21 cellular contexts compared by ENCODE assay signal in genomic region chr1:30038134-30039025, GRCh38.
A peak's percentile ranks its signal among the peaks of the same experiment; 100 is the strongest.
DNase-seq lines count a peak whose midpoint lies in the region; ATAC-seq and TF ChIP-seq lines count a peak whose summit lies in the region.
"Had no signal": no experiment of that assay in that cellular context is flagged by ENCODE, and none has a peak within 500 bp of the region (broad histone marks: within the 10 kb centered on the region; RNA-seq: fewer than 3 reads in every experiment).

No MANE protein-coding gene starts in this region.

- no peak for ATAC-seq in GM18517 (IDR thresholded peaks at IDR 0.05; ENCODE audit: unreplicated experiment)
- no peak for ATAC-seq in HG03442 (IDR thresholded peaks at IDR 0.05; ENCODE audit: unreplicated experiment)
- ATAC-seq in HG02870 (IDR thresholded peaks at IDR 0.05; ENCODE audit: unreplicated experiment), result no peak

- H3K4me3 Mint-ChIP-seq in neural crest cell, result no peak overlapping the region
- H3K4me3 Mint-ChIP-seq: CD4-positive, CD25-positive, alpha-beta regulatory T cell had no signal

- H3K4me1 ChIP-seq in HEK293 (ENCODE audit: control insufficient read depth, insufficient read depth, low read length) (0 out of 2 replicates have a peak, but pooled peaks cover 2% of the 10 kb centered on the region), hepatocyte (ENCODE audit: insufficient read depth) (peaks cover 12% of the 10 kb centered on the region)
- H3K4me1 ChIP-seq: SJCRH30 had no signal

- no peaks in the 10 kb centered on the region for H3K9me2 ChIP-seq in hepatocyte (replicated peaks; ENCODE audit: insufficient read depth)

- H3K27me3 Mint-ChIP-seq in neural crest cell (ENCODE audit: low read depth), result no peaks in the 10 kb centered on the region
- H3K27me3 Mint-ChIP-seq: CD4-positive, CD25-positive, alpha-beta regulatory T cell had no signal

- H3K27ac Mint-ChIP-seq in neural crest cell (ENCODE audit: unreplicated experiment), result peak overlapping the region; percentile 78
- H3K27ac Mint-ChIP-seq: CD4-positive, CD25-positive, alpha-beta regulatory T cell had no signal

- POLR2A ChIA-PET in HEK293 (lab: Yijun Ruan, JAX), result no interaction called here

- peak overlapping the region; percentile 36 for H3K4me2 ChIP-seq in hepatocyte

- H3K36me3 Mint-ChIP-seq in neural crest cell (ENCODE audit: low read depth), result no peaks in the 10 kb centered on the region
- H3K36me3 Mint-ChIP-seq: CD4-positive, CD25-positive, alpha-beta regulatory T cell had no signal

- no peaks in the 10 kb centered on the region for H3K36me3 ChIP-seq in HEK293 (ENCODE audit: control insufficient read depth in 2 of 2, insufficient read depth in 1 of 2, low read length in 2 of 2)
- H3K36me3 ChIP-seq in hepatocyte (replicated peaks; ENCODE audit: insufficient read depth, low read depth), result no peaks in the 10 kb centered on the region
- H3K36me3 ChIP-seq: SJCRH30 had no signal

- no peaks in the 10 kb centered on the region for H3K9me3 ChIP-seq in HEK293 (ENCODE audit: control insufficient read depth, insufficient read depth, low read depth, low read length)
- no peaks in the 10 kb centered on the region for H3K9me3 ChIP-seq in hepatocyte (ENCODE audit: low read depth)
- H3K9me3 ChIP-seq: SJCRH30 had no signal

- DNase-seq in D341Med (ENCODE audit: low spot score) (peak; percentile 4), hepatocyte (ENCODE audit: low spot score) (no peak), neural crest cell (ENCODE audit: low read depth, low spot score) (no peak)
- DNase-seq: CD4-positive, CD25-positive, alpha-beta regulatory T cell; COR-L47; DMS 273 treated with DMSO at 0.1 percent for 48 hours; DMS79 treated with DMSO at 0.1 percent for 48 hours; HCEC 1CT; Karpas-422; MV-4-11; NCI-H1105 treated with DMSO at 0.1 percent for 48 hours; NCI-H1694 treated with DMSO at 0.1 percent for 48 hours; NCI-H2081 treated with DMSO at 0.1 percent for 48 hours; NCI-H2171 treated with DMSO at 0.1 percent for 48 hours; NCI-H524 treated with DMSO at 0.1 percent for 48 hours; OCI-M1; SJCRH30 had no signal

- CTCF ChIA-PET in HEK293 (lab: Yijun Ruan, JAX), result no interaction called here

- H2AFZ ChIP-seq in hepatocyte, result no peak overlapping the region

- WGBS in hepatocyte (ENCODE audit: low lambda C conversion rate, missing lambda C conversion rate), result 85% methylated on average over 9 of the region's 9 CpGs

- no peaks in the 10 kb centered on the region for H4K20me1 ChIP-seq in hepatocyte (ENCODE audit: insufficient read depth, poor library complexity, severe bottlenecking)

- no peaks in the 10 kb centered on the region for H3K79me2 ChIP-seq in hepatocyte

- no peak overlapping the region for H3K27ac ChIP-seq in HEK293 (ENCODE audit: extremely low read depth, low read depth, low read length)
- peak overlapping the region; percentile 72 for H3K27ac ChIP-seq in hepatocyte
- H3K27ac ChIP-seq: SJCRH30 had no signal

- no peaks in the 10 kb centered on the region for H3K27me3 ChIP-seq in hepatocyte
- H3K27me3 ChIP-seq: SJCRH30 had no signal

- H3K4me3 ChIP-seq in HEK293 (ENCODE audit: low read depth, low read length) (no peak overlapping the region), hepatocyte (no peak overlapping the region)
- H3K4me3 ChIP-seq: SJCRH30 had no signal

- TF ChIP-seq CTCF in HEK293 (tag by site-specific recombination; IDR thresholded peaks at IDR 0.05) (no peak), hepatocyte (IDR thresholded peaks at IDR 0.05; ENCODE audit: poor library complexity) (no peak), neural crest cell (conservative IDR thresholded peaks at IDR 0.05) (no peak)

- H3K4me1 Mint-ChIP-seq in neural crest cell, result no peaks in the 10 kb centered on the region

- H3K9me3 Mint-ChIP-seq in neural crest cell, result no peaks in the 10 kb centered on the region

TF ChIP-seq in HEK293, 187 proteins besides CTCF, POLR2A, EP300 and RAD21:
- peak; percentile 81 for TF ChIP-seq ZFP3 (tag by site-specific recombination; IDR thresholded peaks at IDR 0.05; ENCODE audit: low read depth)
- TF ChIP-seq FEZF1 (tag by site-specific recombination; IDR thresholded peaks at IDR 0.05), result no peak
